Comparison of ENCODE assay signal across 1 cellular context in genomic region chr3:196608693-196609092, GRCh38.
TF ChIP-seq lines count a peak whose summit lies in the region.

No MANE protein-coding gene starts in this region.

TF ChIP-seq in GM12878, 131 proteins besides CTCF, POLR2A, EP300 and RAD21:
- TF ChIP-seq ZNF622 (IDR thresholded peaks at IDR 0.05) (no peak), ZBTB11 (CRISPR knock-in tag; IDR thresholded peaks at IDR 0.05) (no peak)
